In genomic region chr14:96221109-96221650, GRCh38 we compare ENCODE assay signal across 26 cellular contexts. TPM values are rescaled to one million over a fixed set of nuclear protein-coding genes. Genes with fewer than 3 reads are reported as not detected.
"Had no signal": no experiment of that assay in that cellular context is flagged by ENCODE, and none has a peak within 500 bp of the region (broad histone marks: within the 10 kb centered on the region; RNA-seq: fewer than 3 reads in every experiment).

No MANE protein-coding gene starts in this region.

- H3K27ac ChIP-seq: adrenal gland, ascending aorta, brain microvascular endothelial cell, gastrocnemius medialis, neutrophil, pancreas, thoracic aorta, upper lobe of right lung had no signal

- H3K4me3 ChIP-seq: adrenal gland, ascending aorta, gastrocnemius medialis, pancreas, thoracic aorta, upper lobe of right lung had no signal

- H3K36me3 Mint-ChIP-seq: activated naive CD4-positive, alpha-beta T cell treated with anti-CD3 and anti-CD28 coated beads, Interleukin-2, amount 50 U/mL, for 72 hours had no signal

- DNase-seq: activated CD4-positive, alpha-beta T cell treated with anti-CD3 and anti-CD28 coated beads for 1 hour; activated CD4-positive, alpha-beta T cell treated with anti-CD3 and anti-CD28 coated beads, Interleukin-2, amount 50 U/mL, for 1 hour; activated CD8-positive, alpha-beta T cell treated with anti-CD3 and anti-CD28 coated beads, Interleukin-2, amount 10 ng/mL, durations not matched to agents 7 days and 5 days; activated gamma-delta T cell; adrenal gland; brain microvascular endothelial cell; central memory CD4-positive, alpha-beta T cell; dermis blood vessel endothelial cell; effector CD8-positive, alpha-beta T cell; gastrocnemius medialis; left ventricle myocardium superior; mammary epithelial cell; midbrain; pancreas; right cardiac atrium; stimulated activated CD4-positive, alpha-beta T cell treated with anti-CD3 and anti-CD28 coated beads, Interleukin-4, amount 100 ng/mL, for 24 hours; stimulated activated naive CD4-positive, alpha-beta T cell treated with Interleukin-2 at 50 U/mL for 16 hours; upper lobe of right lung had no signal

- H3K4me1 ChIP-seq: adrenal gland, ascending aorta, gastrocnemius medialis, pancreas had no signal

- H3K36me3 ChIP-seq: adrenal gland, ascending aorta, brain microvascular endothelial cell, gastrocnemius medialis, neutrophil, pancreas, thoracic aorta, upper lobe of right lung had no signal

- H3K9me3 Mint-ChIP-seq: activated naive CD4-positive, alpha-beta T cell treated with anti-CD3 and anti-CD28 coated beads, Interleukin-2, amount 50 U/mL, for 72 hours; activated T-helper 1 cell treated with anti-CD3 and anti-CD28 coated beads, Interleukin-12 subunit alpha, Interleukin-12 subunit beta, Interleukin-2, Interleukin-4 antibody, amounts not matched to agents 30 ng/mL and 10 ng/mL and 1 ng/mL, durations not matched to agents 14 hours and 24 hours and 36 hours; nephron; T-helper 2 cell treated with Interferon-gamma antibody and Interleukin-4, amounts not matched to agents 5 μg/mL and 100 μg/mL, for 36 hours had no signal

- H3K4me3 Mint-ChIP-seq: activated CD8-positive, alpha-beta T cell treated with anti-CD3 and anti-CD28 coated beads, Interleukin-2, amount 10 ng/mL, durations not matched to agents 7 days and 5 days; activated T-helper 1 cell treated with anti-CD3 and anti-CD28 coated beads, Interleukin-12 subunit alpha, Interleukin-12 subunit beta, Interleukin-2, Interleukin-4 antibody, amounts not matched to agents 30 ng/mL and 10 ng/mL and 1 ng/mL, durations not matched to agents 14 hours and 24 hours and 36 hours; nephron; T-helper 2 cell treated with Interferon-gamma antibody and Interleukin-4, amounts not matched to agents 5 μg/mL and 100 μg/mL, for 36 hours had no signal

- H3K27ac Mint-ChIP-seq: activated CD8-positive, alpha-beta T cell treated with anti-CD3 and anti-CD28 coated beads, Interleukin-2, amount 10 ng/mL, durations not matched to agents 7 days and 5 days; activated naive CD4-positive, alpha-beta T cell treated with anti-CD3 and anti-CD28 coated beads, Interleukin-2, amount 50 U/mL, for 72 hours; activated T-helper 1 cell treated with anti-CD3 and anti-CD28 coated beads, Interleukin-12 subunit alpha, Interleukin-12 subunit beta, Interleukin-2, Interleukin-4 antibody, amounts not matched to agents 30 ng/mL and 10 ng/mL and 1 ng/mL, durations not matched to agents 14 hours and 24 hours and 36 hours; nephron; T-helper 2 cell treated with Interferon-gamma antibody and Interleukin-4, amounts not matched to agents 5 μg/mL and 100 μg/mL, for 36 hours had no signal

- H3K27me3 ChIP-seq: adrenal gland, ascending aorta, brain microvascular endothelial cell, gastrocnemius medialis, pancreas, upper lobe of right lung had no signal

- H3K9me3 ChIP-seq: adrenal gland, ascending aorta, gastrocnemius medialis, neutrophil, pancreas, thoracic aorta, upper lobe of right lung had no signal

RNA-seq across cellular contexts. Expression of gene BDKRB2, which starts 16.5 kb away (rescaled TPM):
- total RNA-seq: activated CD8-positive, alpha-beta T cell treated with anti-CD3 and anti-CD28 coated beads, Interleukin-2, amount 10 ng/mL, durations not matched to agents 7 days and 5 days; activated T-helper 1 cell treated with anti-CD3 and anti-CD28 coated beads, Interleukin-12 subunit alpha, Interleukin-12 subunit beta, Interleukin-2, Interleukin-4 antibody, amounts not matched to agents 30 ng/mL and 10 ng/mL and 1 ng/mL, durations not matched to agents 14 hours and 24 hours and 36 hours; pulmonary artery endothelial cell had no signal

RNA-seq across cellular contexts. Expression of gene BDKRB1, which starts 34.8 kb away (rescaled TPM):
- total RNA-seq: activated CD8-positive, alpha-beta T cell treated with anti-CD3 and anti-CD28 coated beads, Interleukin-2, amount 10 ng/mL, durations not matched to agents 7 days and 5 days; activated naive CD4-positive, alpha-beta T cell treated with anti-CD3 and anti-CD28 coated beads, Interleukin-2, amount 50 U/mL, for 72 hours; activated T-helper 1 cell treated with anti-CD3 and anti-CD28 coated beads, Interleukin-12 subunit alpha, Interleukin-12 subunit beta, Interleukin-2, Interleukin-4 antibody, amounts not matched to agents 30 ng/mL and 10 ng/mL and 1 ng/mL, durations not matched to agents 14 hours and 24 hours and 36 hours; ascending aorta; dermis blood vessel endothelial cell; gastrocnemius medialis; left ventricle myocardium superior; pulmonary artery endothelial cell; right cardiac atrium; upper lobe of right lung had no signal
